Comparison of ENCODE assay signal across 8 cellular contexts in the genomic region with DNA sequence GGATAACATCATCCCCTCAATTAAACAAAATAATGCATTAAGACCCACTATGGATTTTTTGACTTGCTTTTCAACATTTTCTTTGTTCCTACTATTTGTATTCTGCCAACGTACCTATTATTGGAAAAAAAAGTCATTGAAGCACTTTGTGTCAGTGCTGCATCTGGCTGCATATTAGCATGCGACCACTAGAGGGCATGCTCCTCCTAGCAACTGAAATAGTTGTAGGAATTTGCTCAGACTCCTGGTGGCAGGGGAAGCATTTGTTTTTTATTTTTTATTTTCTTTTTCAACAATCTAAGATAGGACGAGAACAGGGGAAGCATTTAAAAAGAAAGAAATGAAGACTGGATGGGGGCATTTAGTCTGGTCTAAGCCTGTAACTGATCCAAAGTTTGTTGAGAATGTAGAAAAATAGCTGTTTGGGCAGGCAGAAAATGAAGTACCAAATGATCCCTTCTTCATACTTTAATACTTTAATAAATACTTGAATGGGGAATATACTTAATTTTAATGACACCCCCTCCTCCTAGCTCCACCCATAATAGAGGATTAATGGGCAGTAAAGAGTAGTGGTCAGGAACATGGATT.
DNase-seq lines count a peak whose midpoint lies in the region; ATAC-seq and TF ChIP-seq lines count a peak whose summit lies in the region.

No MANE protein-coding gene starts in this region.

- TF ChIP-seq CTCF in foreskin fibroblast (IDR thresholded peaks at IDR 0.05; ENCODE audit: low read depth, low read length), result peak; percentile 98

- DNase-seq in GDM1 (lab: John Stamatoyannopoulos, UW) (peak; percentile 46), KG1 (lab: John Stamatoyannopoulos, UW) (peak; percentile 58), SHP77 treated with DMSO at 0.1 percent for 48 hours (lab: John Stamatoyannopoulos, UW) (peak; percentile 0), foreskin fibroblast (peak; percentile 67 to 91), nucleus accumbens (lab: John Stamatoyannopoulos, UW) (peak in 51 of 56 donors; percentile 1 to 91 (median 52)), substantia nigra (lab: John Stamatoyannopoulos, UW) (peak in 43 of 49 donors; percentile 3 to 78 (median 56))
- peak; percentile 60 for DNase-seq in activated T-helper 9 cell treated with anti-CD3 and anti-CD28 coated beads, Interleukin-2, amount 50 U/mL, for 16 hours (ENCODE audit: low read depth)

- no peak overlapping the region for H3K4me3 ChIP-seq in foreskin fibroblast (ENCODE audit: low read depth in 1 of 2, low read length in 2 of 2)

- no peak for ATAC-seq in HG02885 (IDR thresholded peaks at IDR 0.05; ENCODE audit: poor library complexity, unreplicated experiment)

- H3K27ac ChIP-seq in substantia nigra (ENCODE audit: low read depth, low read length, poor library complexity, severe bottlenecking), result no peak overlapping the region

Comparison
In these comparisons a context has a peak if more than half of its experiments do, and no peak if none do; other contexts are left out.
1. DNase-seq: peak in every context shown above with its lines; median percentile 79 in foreskin fibroblast; 60 in activated T-helper 9 cell treated with anti-CD3 and anti-CD28 coated beads, Interleukin-2, amount 50 U/mL, for 16 hours; 58 in KG1; 56 in substantia nigra; 52 in nucleus accumbens; 46 in GDM1; 0 in SHP77 treated with DMSO at 0.1 percent for 48 hours.